ENCODE assay signal across 2 cellular contexts in the genomic region with DNA sequence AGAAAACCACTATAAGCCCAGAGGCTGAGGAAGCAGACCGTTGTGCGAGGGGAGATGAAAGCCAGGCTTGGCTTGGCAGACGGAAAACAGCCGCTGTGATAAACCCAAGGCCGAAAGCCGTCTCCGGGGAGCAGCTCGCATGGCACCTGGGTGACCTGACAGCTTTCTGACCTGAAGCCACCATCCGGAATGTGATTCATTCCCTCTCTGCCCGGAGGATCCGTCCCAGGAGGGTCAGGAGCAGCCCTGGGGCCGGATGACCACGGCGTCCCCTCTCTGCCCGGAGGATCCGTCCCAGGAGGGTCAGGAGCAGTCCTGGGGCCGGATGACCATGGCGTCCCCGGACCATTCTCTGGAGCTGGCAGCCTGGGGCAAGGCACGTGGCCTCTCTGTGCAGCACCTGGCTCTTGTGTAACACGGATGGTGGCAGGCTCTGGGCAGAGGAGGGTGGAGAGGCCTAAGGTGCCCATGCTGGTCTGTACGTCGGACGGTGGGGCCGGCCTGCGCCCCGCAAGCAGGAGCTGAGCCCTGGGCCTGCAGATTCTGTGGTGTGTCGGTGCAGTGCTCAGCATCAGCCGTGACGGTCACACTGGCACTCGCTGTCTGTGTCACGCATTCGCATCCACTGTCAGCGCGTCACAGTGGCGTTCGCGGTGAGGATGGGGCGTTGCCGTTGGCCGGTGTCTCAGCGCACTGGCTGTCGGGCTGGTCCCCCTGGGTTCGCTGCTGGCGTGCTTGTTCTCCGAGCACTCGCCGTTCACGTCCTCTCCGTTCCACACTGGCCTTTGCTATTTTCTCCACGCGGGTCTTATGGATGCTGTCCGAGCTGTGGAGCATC.
TF ChIP-seq lines count a peak whose summit lies in the region.

No MANE protein-coding gene starts in this region.

TF ChIP-seq in HEK293, 187 proteins besides CTCF, POLR2A, EP300 and RAD21:
- TF ChIP-seq, protein P1, sequence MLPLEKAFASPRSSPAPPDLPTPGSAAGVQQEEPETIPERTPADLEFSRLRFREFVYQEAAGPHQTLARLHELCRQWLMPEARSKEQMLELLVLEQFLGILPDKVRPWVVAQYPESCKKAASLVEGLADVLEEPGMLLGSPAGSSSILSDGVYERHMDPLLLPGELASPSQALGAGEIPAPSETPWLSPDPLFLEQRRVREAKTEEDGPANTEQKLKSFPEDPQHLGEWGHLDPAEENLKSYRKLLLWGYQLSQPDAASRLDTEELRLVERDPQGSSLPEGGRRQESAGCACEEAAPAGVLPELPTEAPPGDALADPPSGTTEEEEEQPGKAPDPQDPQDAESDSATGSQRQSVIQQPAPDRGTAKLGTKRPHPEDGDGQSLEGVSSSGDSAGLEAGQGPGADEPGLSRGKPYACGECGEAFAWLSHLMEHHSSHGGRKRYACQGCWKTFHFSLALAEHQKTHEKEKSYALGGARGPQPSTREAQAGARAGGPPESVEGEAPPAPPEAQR (tag by site-specific recombination; IDR thresholded peaks at IDR 0.05) = no peak
- TF ChIP-seq ZNF600 (tag by site-specific recombination; IDR thresholded peaks at IDR 0.05) = 0 out of 2 replicates have a peak, but pooled peaks have one; percentile 18
TF ChIP-seq in HEK293: peak in this region for 1.

TF ChIP-seq in K562, 482 proteins besides CTCF, POLR2A, EP300 and RAD21:
- TF ChIP-seq ZNF324 (CRISPR knock-in tag; IDR thresholded peaks at IDR 0.05) (no peak), ARID2 (IDR thresholded peaks at IDR 0.05) (no peak)
- TF ChIP-seq, protein P2, sequence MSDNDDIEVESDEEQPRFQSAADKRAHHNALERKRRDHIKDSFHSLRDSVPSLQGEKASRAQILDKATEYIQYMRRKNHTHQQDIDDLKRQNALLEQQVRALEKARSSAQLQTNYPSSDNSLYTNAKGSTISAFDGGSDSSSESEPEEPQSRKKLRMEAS (CRISPR knock-in tag; IDR thresholded peaks at IDR 0.05) = 0 out of 2 replicates have a peak, but pooled peaks have one; percentile 19
